ENCODE assay signal across 17 cellular contexts in the genomic region with DNA sequence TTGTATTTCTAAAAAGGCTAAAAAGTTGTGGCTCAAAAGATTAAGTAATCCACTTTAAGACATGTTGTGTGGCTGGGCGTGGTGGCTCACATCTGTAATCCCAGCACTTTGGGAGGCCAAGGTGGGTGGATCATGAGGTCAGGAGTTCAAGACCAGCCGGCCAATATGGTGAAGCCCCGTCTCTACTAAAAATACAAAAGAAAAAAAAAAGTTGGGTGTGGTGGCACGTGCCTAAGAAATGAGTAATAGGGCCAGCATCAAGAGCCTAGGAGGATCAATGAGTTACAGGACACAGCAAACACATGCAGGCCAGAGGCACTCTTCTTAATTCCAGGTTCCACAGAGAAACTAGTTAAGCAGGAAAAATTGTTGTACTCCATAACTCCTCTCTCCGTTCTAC.
DNase-seq lines count a peak whose midpoint lies in the region; ATAC-seq and TF ChIP-seq lines count a peak whose summit lies in the region.
"Had no signal": no experiment of that assay in that cellular context is flagged by ENCODE, and none has a peak within 500 bp of the region (broad histone marks: within the 10 kb centered on the region; RNA-seq: fewer than 3 reads in every experiment).

No MANE protein-coding gene starts in this region.

- WGBS in mesenchymal stem cell, result 62% methylated on average over 5 of the region's 5 CpGs

- H2BK12ac ChIP-seq in mesenchymal stem cell (ENCODE audit: low read length in 2 of 2), result no peak overlapping the region

- no peak overlapping the region for H3K23ac ChIP-seq in mesenchymal stem cell (ENCODE audit: low read length in 2 of 2)

- no peak overlapping the region for H2BK120ac ChIP-seq in mesenchymal stem cell (ENCODE audit: low read depth, low read length)

- no peak overlapping the region for H3K14ac ChIP-seq in mesenchymal stem cell (ENCODE audit: low read length in 2 of 2)

- no peak overlapping the region for H3K4me2 ChIP-seq in mesenchymal stem cell (ENCODE audit: low read length, poor library complexity, severe bottlenecking)
- H3K4me2 ChIP-seq: BLaER1 had no signal

- H4K91ac ChIP-seq in mesenchymal stem cell (ENCODE audit: low read length), result no peak overlapping the region

- no peaks in the 10 kb centered on the region for H3K4me1 Mint-ChIP-seq in CD14-positive monocyte

- H3K18ac ChIP-seq in mesenchymal stem cell (ENCODE audit: low read depth in 1 of 2, low read length in 2 of 2), result no peak overlapping the region

- H2AK5ac ChIP-seq in mesenchymal stem cell (ENCODE audit: low read length, severe bottlenecking), result no peak overlapping the region

- H3K9ac ChIP-seq in mesenchymal stem cell (ENCODE audit: low read length), result peak overlapping the region; percentile 70
- H3K9ac ChIP-seq: BLaER1 had no signal

- H3K4me3 Mint-ChIP-seq in CD14-positive monocyte, result no peak overlapping the region
- H3K4me3 Mint-ChIP-seq: activated T-helper 1 cell treated with anti-CD3 and anti-CD28 coated beads, Interleukin-12 subunit alpha, Interleukin-12 subunit beta, Interleukin-2, Interleukin-4 antibody, amounts not matched to agents 30 ng/mL and 10 ng/mL and 1 ng/mL, durations not matched to agents 14 hours and 24 hours and 36 hours; immature natural killer cell; naive thymus-derived CD8-positive, alpha-beta T cell had no signal

- no peak overlapping the region for H2AFZ ChIP-seq in mesenchymal stem cell (ENCODE audit: low read depth, low read length)

- peaks cover 3% of the 10 kb centered on the region for H3K4me1 ChIP-seq in mesenchymal stem cell (ENCODE audit: control insufficient read depth, insufficient read depth, low read depth, low read length)
- H3K4me1 ChIP-seq: BLaER1, body of pancreas had no signal

- H2BK5ac ChIP-seq in mesenchymal stem cell (ENCODE audit: low read depth, low read length, poor library complexity, severe bottlenecking), result no peak overlapping the region

- ATAC-seq in HG03280 (IDR thresholded peaks at IDR 0.05; ENCODE audit: unreplicated experiment), result no peak
- ATAC-seq: body of pancreas; naive thymus-derived CD8-positive, alpha-beta T cell had no signal

- H3K79me1 ChIP-seq in mesenchymal stem cell (replicated peaks; ENCODE audit: low read length, poor library complexity, severe bottlenecking), result peaks cover 12% of the 10 kb centered on the region

- no peak overlapping the region for H3K4ac ChIP-seq in mesenchymal stem cell (ENCODE audit: low read depth in 1 of 2, low read length in 2 of 2)

- peak overlapping the region in 2 of 7 donors; percentile 71 to 86 for H3K27ac Mint-ChIP-seq in CD14-positive monocyte
- H3K27ac Mint-ChIP-seq: activated T-helper 1 cell treated with anti-CD3 and anti-CD28 coated beads, Interleukin-12 subunit alpha, Interleukin-12 subunit beta, Interleukin-2, Interleukin-4 antibody, amounts not matched to agents 30 ng/mL and 10 ng/mL and 1 ng/mL, durations not matched to agents 14 hours and 24 hours and 36 hours had no signal

- H3K9me3 ChIP-seq in mesenchymal stem cell (ENCODE audit: control insufficient read depth, low read length), result no peaks in the 10 kb centered on the region
- H3K9me3 ChIP-seq: BLaER1, body of pancreas, spleen had no signal

- intact Hi-C loops in CD14-positive monocyte (cut with micrococcal nuclease), result no loop called here
- intact Hi-C loops in dorsolateral prefrontal cortex (cut with DNase I), result no loop called here

- H3K27me3 ChIP-seq in mesenchymal stem cell (ENCODE audit: control insufficient read depth in 1 of 2, insufficient read depth in 1 of 2, low read length in 2 of 2) (no peaks in the 10 kb centered on the region), dorsolateral prefrontal cortex (no peaks in the 10 kb centered on the region)
- H3K27me3 ChIP-seq: BLaER1, body of pancreas, spleen had no signal

- DNase-seq in AG08395 (ENCODE audit: low spot score), result peak; percentile 55
- peak; percentile 74 for DNase-seq in HS-27A (ENCODE audit: low read depth)
- peak; percentile 18 for DNase-seq in choroid plexus epithelial cell (ENCODE audit: low read depth)
- no peak for DNase-seq in mesenchymal stem cell
- DNase-seq in CD14-positive monocyte (ENCODE audit: low spot score), result no peak
- no peak for DNase-seq in NCI-H526 treated with DMSO at 0.1 percent for 48 hours (lab: John Stamatoyannopoulos, UW)
- no peak for DNase-seq in dorsolateral prefrontal cortex
- DNase-seq: body of pancreas; immature natural killer cell; naive thymus-derived CD8-positive, alpha-beta T cell; NCI-H524; SHP77; spleen; WERI-Rb-1 had no signal

- no peak overlapping the region for H3K27ac ChIP-seq in mesenchymal stem cell (ENCODE audit: low read length, poor library complexity, severe bottlenecking)
- H3K27ac ChIP-seq in dorsolateral prefrontal cortex, result no peak overlapping the region
- H3K27ac ChIP-seq: BLaER1, body of pancreas, spleen, WERI-Rb-1 had no signal

- H3K4me3 ChIP-seq in choroid plexus epithelial cell (ENCODE audit: low read depth, low read length) (no peak overlapping the region), mesenchymal stem cell (ENCODE audit: insufficient read depth in 1 of 2, low read depth in 1 of 2, low read length in 2 of 2) (no peak overlapping the region), dorsolateral prefrontal cortex (no peak overlapping the region)
- H3K4me3 ChIP-seq: BLaER1, body of pancreas, spleen had no signal

- H3K27me3 Mint-ChIP-seq in CD14-positive monocyte (ENCODE audit: low read depth in 3 of 3), result no peaks in the 10 kb centered on the region
- H3K27me3 Mint-ChIP-seq: naive thymus-derived CD8-positive, alpha-beta T cell had no signal

- no peak overlapping the region for H4K8ac ChIP-seq in mesenchymal stem cell (ENCODE audit: low read length)

- peaks cover 35 to 39% of the 10 kb centered on the region in 2 donors for H3K36me3 Mint-ChIP-seq in CD14-positive monocyte

- H2BK15ac ChIP-seq in mesenchymal stem cell (ENCODE audit: low read depth, poor library complexity, severe bottlenecking), result no peak overlapping the region

- TF ChIP-seq CTCF in choroid plexus epithelial cell (conservative IDR thresholded peaks at IDR 0.05; ENCODE audit: low read depth, low read length), result no peak
- TF ChIP-seq CTCF in CD14-positive monocyte (IDR thresholded peaks at IDR 0.05), result no peak
- no peak for TF ChIP-seq CTCF in dorsolateral prefrontal cortex (IDR thresholded peaks at IDR 0.05 in 54 of 56, conservative IDR thresholded peaks at IDR 0.05 in 2 of 56; ENCODE audit: low read depth in 1 of 56, partially characterized antibody in 56 of 56)

- peaks cover 12 to 75% of the 10 kb centered on the region in 2 experiments for H3K36me3 ChIP-seq in mesenchymal stem cell (ENCODE audit: control insufficient read depth in 1 of 2, insufficient read depth in 2 of 2, low read depth in 1 of 2, low read length in 2 of 2)

- H3K9me3 Mint-ChIP-seq in CD14-positive monocyte, result no peaks in the 10 kb centered on the region
- H3K9me3 Mint-ChIP-seq: activated T-helper 1 cell treated with anti-CD3 and anti-CD28 coated beads, Interleukin-12 subunit alpha, Interleukin-12 subunit beta, Interleukin-2, Interleukin-4 antibody, amounts not matched to agents 30 ng/mL and 10 ng/mL and 1 ng/mL, durations not matched to agents 14 hours and 24 hours and 36 hours; immature natural killer cell; naive thymus-derived CD8-positive, alpha-beta T cell had no signal

Comparison
In these comparisons a context has a peak if more than half of its experiments do, and no peak if none do; other contexts are left out.
1. DNase-seq: peak in AG08395 (single experiment), HS-27A (single experiment) and choroid plexus epithelial cell (single experiment); none in mesenchymal stem cell (single experiment), CD14-positive monocyte (single experiment), NCI-H526 treated with DMSO at 0.1 percent for 48 hours (single experiment) and dorsolateral prefrontal cortex (0 of 10).